Comparison of ENCODE assay signal across 23 cellular contexts in genomic region chr10:132486539-132487121, GRCh38.
"Had no signal": no experiment of that assay in that cellular context is flagged by ENCODE, and none has a peak within 500 bp of the region (broad histone marks: within the 10 kb centered on the region; RNA-seq: fewer than 3 reads in every experiment).

No MANE protein-coding gene starts in this region.

- FAIRE-seq: endometrium had no signal

- H3K4me1 Mint-ChIP-seq: stimulated activated naive CD8-positive, alpha-beta T cell treated with anti-CD3 and anti-CD28 coated beads, Interleukin-15, amount 100 ng/mL, for 72 hours had no signal

- H3K36me3 ChIP-seq: colonic mucosa, neutrophil had no signal

- H3K9me3 Mint-ChIP-seq: natural killer cell treated with Interleukin-12 subunit alpha and Interleukin-12 subunit beta and Interleukin-15 and Interleukin-18, amount 100 ng/mL, for 72 hours; T-helper 1 cell treated with Interleukin-12 subunit alpha and Interleukin-12 subunit beta and Interleukin-4 antibody, amounts not matched to agents 30 μg/mL and 1 μg/mL, for 36 hours had no signal

- H3K27ac ChIP-seq: colonic mucosa, neutrophil, skin epidermis, testis had no signal

- H3K36me3 Mint-ChIP-seq: brain; natural killer cell treated with Interleukin-12 subunit alpha and Interleukin-12 subunit beta and Interleukin-15 and Interleukin-18, amount 100 ng/mL, for 72 hours; type B pancreatic cell had no signal

- H3K4me3 Mint-ChIP-seq: brain; natural killer cell treated with Interleukin-12 subunit alpha and Interleukin-12 subunit beta and Interleukin-15 and Interleukin-18, amount 100 ng/mL, for 72 hours; stimulated activated naive CD8-positive, alpha-beta T cell treated with anti-CD3 and anti-CD28 coated beads, Interleukin-15, amount 100 ng/mL, for 72 hours; T-helper 1 cell treated with Interleukin-12 subunit alpha and Interleukin-12 subunit beta and Interleukin-4 antibody, amounts not matched to agents 30 μg/mL and 1 μg/mL, for 36 hours; type B pancreatic cell had no signal

- H3K27ac Mint-ChIP-seq: brain; T-helper 1 cell treated with Interleukin-12 subunit alpha and Interleukin-12 subunit beta and Interleukin-4 antibody, amounts not matched to agents 30 μg/mL and 1 μg/mL, for 36 hours; type B pancreatic cell had no signal

- ATAC-seq: natural killer cell treated with Interleukin-12 subunit alpha and Interleukin-12 subunit beta and Interleukin-15 and Interleukin-18, amount 100 ng/mL, for 72 hours; stimulated activated naive CD8-positive, alpha-beta T cell treated with anti-CD3 and anti-CD28 coated beads, Interleukin-15, amount 100 ng/mL, for 72 hours had no signal

- H3K9me3 ChIP-seq: colonic mucosa, neutrophil, testis had no signal

- H3K4me1 ChIP-seq: colonic mucosa had no signal

- H3K4me3 ChIP-seq: colonic mucosa, lung, skin epidermis, testis had no signal

- H3K27me3 ChIP-seq: colonic mucosa, neutrophil, testis had no signal

- DNase-seq: activated CD4-positive, alpha-beta T cell treated with anti-CD3 and anti-CD28 coated beads, Interleukin-2, amount 50 U/mL, for 4 hours; activated CD4-positive, CD25-positive, alpha-beta regulatory T cell treated with anti-CD3 and anti-CD28 coated beads, Interleukin-2, amount 50 U/mL, for 72 hours; activated naive CD4-positive, alpha-beta T cell treated with Interleukin-2 at 50 U/mL for 16 hours; central memory CD4-positive, alpha-beta T cell; colonic mucosa; erythroblast; foreskin melanocyte; glutamatergic neuron; hypothalamus; kidney glomerular epithelial cell; retina; stimulated activated CD4-positive, alpha-beta T cell treated with anti-CD3 and anti-CD28 coated beads, Interleukin-15, amount 100 ng/mL, for 24 hours; stimulated activated CD4-positive, alpha-beta T cell treated with anti-CD3 and anti-CD28 coated beads, Interleukin-2, amount 100 ng/mL, for 48 hours; stimulated activated naive CD8-positive, alpha-beta T cell treated with anti-CD3 and anti-CD28 coated beads, Interleukin-15, amount 100 ng/mL, for 72 hours; testis had no signal
